Comparison of ENCODE assay signal across 19 cellular contexts in genomic region chr1:85417017-85417416, GRCh38. TPM values are rescaled to one million over a fixed set of nuclear protein-coding genes. Genes with fewer than 3 reads are reported as not detected.
A peak's percentile ranks its signal among the peaks of the same experiment; 100 is the strongest.
DNase-seq lines count a peak whose midpoint lies in the region; ATAC-seq and TF ChIP-seq lines count a peak whose summit lies in the region.
"Had no signal": no experiment of that assay in that cellular context is flagged by ENCODE, and none has a peak within 500 bp of the region (broad histone marks: within the 10 kb centered on the region; RNA-seq: fewer than 3 reads in every experiment).

No MANE protein-coding gene starts in this region.

- peak overlapping the region; percentile 69 for H4K8ac ChIP-seq in mesenchymal stem cell (ENCODE audit: low read length)

- CTCF ChIA-PET in WTC11 (lab: Charles Lee): interaction anchor here (0.9 to 1.8 kb wide), 3 partner anchors 39 to 109 kb away, joined by 3 to 7 read pairs (median 4); no protein-coding TSS in a partner anchor
- CTCF ChIA-PET in activated CD4-positive, alpha-beta memory T cell treated with anti-CD3 and anti-CD28 coated beads, Interleukin-2, amount 10 ng/mL, durations not matched to agents 7 days and 5 days (lab: Charles Lee): no interaction called here

- TF ChIP-seq CTCF in HFFc6 (IDR thresholded peaks at IDR 0.05) (no peak), WTC11 (IDR thresholded peaks at IDR 0.05) (no peak)

- H2AFZ ChIP-seq in mesenchymal stem cell (ENCODE audit: low read depth, low read length): no peak overlapping the region

- peak overlapping the region; percentile 34; the same call in 1 of the 2 replicates for H3K27ac Mint-ChIP-seq in HFFc6
- peak overlapping the region; percentile 77 for H3K27ac Mint-ChIP-seq in WTC11
- no peak overlapping the region for H3K27ac Mint-ChIP-seq in activated CD4-positive, alpha-beta memory T cell treated with anti-CD3 and anti-CD28 coated beads, Interleukin-2, amount 10 ng/mL, durations not matched to agents 7 days and 5 days
- H3K27ac Mint-ChIP-seq: CD8-positive, alpha-beta memory T cell had no signal

- H3K4me2 ChIP-seq in mesenchymal stem cell (ENCODE audit: low read length, poor library complexity, severe bottlenecking): no peak overlapping the region
- H3K4me2 ChIP-seq: BLaER1 treated with 17β-estradiol and CSF1 and Interleukin-3, amounts not matched to agents 10 nM and 100 nM had no signal

- POLR2A ChIA-PET in WTC11 (lab: Charles Lee): no interaction called here
- POLR2A ChIA-PET in activated CD4-positive, alpha-beta memory T cell treated with anti-CD3 and anti-CD28 coated beads, Interleukin-2, amount 10 ng/mL, durations not matched to agents 7 days and 5 days (lab: Charles Lee): no interaction called here

- no peak overlapping the region for H3K4ac ChIP-seq in mesenchymal stem cell (ENCODE audit: low read depth in 1 of 2, low read length in 2 of 2)

- H3K18ac ChIP-seq in mesenchymal stem cell (ENCODE audit: low read depth in 1 of 2, low read length in 2 of 2): peak overlapping the region in 1 of 2 experiments; percentile 43

- H3K14ac ChIP-seq in mesenchymal stem cell (ENCODE audit: low read length in 2 of 2): no peak overlapping the region

- no peak overlapping the region for H3K23ac ChIP-seq in mesenchymal stem cell (ENCODE audit: low read length in 2 of 2)

- no peaks in the 10 kb centered on the region for H3K4me1 ChIP-seq in mesenchymal stem cell (ENCODE audit: control insufficient read depth, insufficient read depth, low read depth, low read length)
- H3K4me1 ChIP-seq: BLaER1 treated with 17β-estradiol and CSF1 and Interleukin-3, amounts not matched to agents 10 nM and 100 nM had no signal

- H3K4me1 Mint-ChIP-seq in HFFc6 (ENCODE audit: low read depth) (peaks cover 65% of the 10 kb centered on the region), WTC11 (peaks cover 14% of the 10 kb centered on the region)
- no peaks in the 10 kb centered on the region for H3K4me1 Mint-ChIP-seq in activated CD4-positive, alpha-beta memory T cell treated with anti-CD3 and anti-CD28 coated beads, Interleukin-2, amount 10 ng/mL, durations not matched to agents 7 days and 5 days
- H3K4me1 Mint-ChIP-seq: CD8-positive, alpha-beta memory T cell had no signal

- peaks cover 5% of the 10 kb centered on the region for H3K9me3 ChIP-seq in mesenchymal stem cell (ENCODE audit: control insufficient read depth, low read length)

- H2AK5ac ChIP-seq in mesenchymal stem cell (ENCODE audit: low read length, severe bottlenecking): no peak overlapping the region

- H3K4me3 Mint-ChIP-seq in HFFc6: no peak overlapping the region; the same call in 1 of the 2 replicates
- H3K4me3 Mint-ChIP-seq in WTC11: no peak overlapping the region
- no peak overlapping the region for H3K4me3 Mint-ChIP-seq in activated CD4-positive, alpha-beta memory T cell treated with anti-CD3 and anti-CD28 coated beads, Interleukin-2, amount 10 ng/mL, durations not matched to agents 7 days and 5 days
- H3K4me3 Mint-ChIP-seq: CD8-positive, alpha-beta memory T cell had no signal

- H3K36me3 ChIP-seq in mesenchymal stem cell (ENCODE audit: control insufficient read depth in 1 of 2, insufficient read depth in 2 of 2, low read depth in 1 of 2, low read length in 2 of 2): peaks cover 0 to 6% of the 10 kb centered on the region in 2 experiments
- H3K36me3 ChIP-seq: BLaER1 treated with 17β-estradiol and CSF1 and Interleukin-3, amounts not matched to agents 10 nM and 100 nM had no signal

- peak; percentile 53 for DNase-seq in G401 (ENCODE audit: low spot score)
- DNase-seq in HFFc6: no peak
- DNase-seq in WTC11 (ENCODE audit: low spot score): peak; percentile 30
- no peak for DNase-seq in mesenchymal stem cell
- DNase-seq in DMS79 (lab: John Stamatoyannopoulos, UW): no peak
- no peak for DNase-seq in MV-4-11 (lab: John Stamatoyannopoulos, UW)
- DNase-seq in activated CD4-positive, alpha-beta memory T cell treated with anti-CD3 and anti-CD28 coated beads, Interleukin-2, amount 10 ng/mL, durations not matched to agents 7 days and 5 days: no peak
- DNase-seq: CD8-positive, alpha-beta memory T cell; NCI-H1417 treated with DMSO at 0.1 percent for 48 hours; NCI-H2029 treated with DMSO at 0.1 percent for 48 hours; NCI-H2227 treated with DMSO at 0.1 percent for 48 hours; NK-92 treated with Interleukin-12 subunit alpha and Interleukin-12 subunit beta, amount 100 ng/mL, for 24 hours; OCI-M1; RPMI8226; SIG-M5 had no signal

- no peak overlapping the region for H3K9ac ChIP-seq in mesenchymal stem cell (ENCODE audit: low read length)
- H3K9ac ChIP-seq: BLaER1 treated with 17β-estradiol and CSF1 and Interleukin-3, amounts not matched to agents 10 nM and 100 nM had no signal

- peaks cover 57% of the 10 kb centered on the region for H3K36me3 Mint-ChIP-seq in HFFc6 (ENCODE audit: low read depth)
- H3K36me3 Mint-ChIP-seq in WTC11: peaks cover 26% of the 10 kb centered on the region
- H3K36me3 Mint-ChIP-seq in activated CD4-positive, alpha-beta memory T cell treated with anti-CD3 and anti-CD28 coated beads, Interleukin-2, amount 10 ng/mL, durations not matched to agents 7 days and 5 days (ENCODE audit: low read depth): no peaks in the 10 kb centered on the region
- H3K36me3 Mint-ChIP-seq: CD8-positive, alpha-beta memory T cell had no signal

- H3K79me1 ChIP-seq in mesenchymal stem cell (replicated peaks; ENCODE audit: low read length, poor library complexity, severe bottlenecking): peaks cover 21% of the 10 kb centered on the region

- H4K91ac ChIP-seq in mesenchymal stem cell (ENCODE audit: low read length): peak overlapping the region; percentile 75

- ATAC-seq in WTC11 (peak; percentile 99), GM19324 (IDR thresholded peaks at IDR 0.05; ENCODE audit: low FRiP score, unreplicated experiment) (no peak)
- ATAC-seq: K562 had no signal

- no peak overlapping the region for H3K27ac ChIP-seq in mesenchymal stem cell (ENCODE audit: low read length, poor library complexity, severe bottlenecking)
- H3K27ac ChIP-seq: BLaER1 treated with 17β-estradiol and CSF1 and Interleukin-3, amounts not matched to agents 10 nM and 100 nM; HL-60 had no signal

- no peak overlapping the region for H2BK5ac ChIP-seq in mesenchymal stem cell (ENCODE audit: low read depth, low read length, poor library complexity, severe bottlenecking)

- no peak overlapping the region for H2BK15ac ChIP-seq in mesenchymal stem cell (ENCODE audit: low read depth, poor library complexity, severe bottlenecking)

- in situ Hi-C loops in G401 (cut with HindIII; ENCODE audit: low sequenced_read_pairs): no loop called here

- 73% methylated on average over 4 of the region's 5 CpGs for WGBS in mesenchymal stem cell

- H3K27me3 ChIP-seq in mesenchymal stem cell (ENCODE audit: control insufficient read depth in 1 of 2, insufficient read depth in 1 of 2, low read length in 2 of 2): no peaks in the 10 kb centered on the region
- H3K27me3 ChIP-seq: BLaER1 treated with 17β-estradiol and CSF1 and Interleukin-3, amounts not matched to agents 10 nM and 100 nM had no signal

- H3K27me3 Mint-ChIP-seq in HFFc6 (ENCODE audit: insufficient read depth): peaks cover 10% of the 10 kb centered on the region
- no peaks in the 10 kb centered on the region; the same call in 1 of the 2 replicates for H3K27me3 Mint-ChIP-seq in WTC11 (ENCODE audit: low read depth)
- peaks cover 4% of the 10 kb centered on the region for H3K27me3 Mint-ChIP-seq in activated CD4-positive, alpha-beta memory T cell treated with anti-CD3 and anti-CD28 coated beads, Interleukin-2, amount 10 ng/mL, durations not matched to agents 7 days and 5 days

- H2BK12ac ChIP-seq in mesenchymal stem cell (ENCODE audit: low read length in 2 of 2): peak overlapping the region in 1 of 2 experiments; percentile 37

- no peaks in the 10 kb centered on the region for H3K9me3 Mint-ChIP-seq in HFFc6
- peaks cover 28% of the 10 kb centered on the region for H3K9me3 Mint-ChIP-seq in WTC11
- peaks cover 2% of the 10 kb centered on the region for H3K9me3 Mint-ChIP-seq in activated CD4-positive, alpha-beta memory T cell treated with anti-CD3 and anti-CD28 coated beads, Interleukin-2, amount 10 ng/mL, durations not matched to agents 7 days and 5 days

- H2BK120ac ChIP-seq in mesenchymal stem cell (ENCODE audit: low read depth, low read length): peak overlapping the region; percentile 8

- H3K4me3 ChIP-seq in mesenchymal stem cell (ENCODE audit: insufficient read depth in 1 of 2, low read depth in 1 of 2, low read length in 2 of 2): no peak overlapping the region
- H3K4me3 ChIP-seq: BLaER1 treated with 17β-estradiol and CSF1 and Interleukin-3, amounts not matched to agents 10 nM and 100 nM; K562 had no signal

TF ChIP-seq in WTC11, 78 proteins besides CTCF, POLR2A, EP300 and RAD21 (continues in another document):
- no peak for TF ChIP-seq ZNF232 (CRISPR knock-in tag; IDR thresholded peaks at IDR 0.05)
- TF ChIP-seq NR3C1 (CRISPR knock-in tag; conservative IDR thresholded peaks at IDR 0.05; ENCODE audit: low read depth): no peak
- TF ChIP-seq MXD4 (CRISPR knock-in tag; IDR thresholded peaks at IDR 0.05; ENCODE audit: borderline replicate concordance): no peak
- TF ChIP-seq ZNF121 (CRISPR knock-in tag; IDR thresholded peaks at IDR 0.05): no peak
- no peak for TF ChIP-seq CREB1 (CRISPR knock-in tag; IDR thresholded peaks at IDR 0.05)
- TF ChIP-seq USF2 (CRISPR knock-in tag; IDR thresholded peaks at IDR 0.05): no peak
- no peak for TF ChIP-seq ZBTB43 (CRISPR knock-in tag; IDR thresholded peaks at IDR 0.05)

RNA-seq across cellular contexts. Expression of gene DDAH1, which starts 47.9 kb away (rescaled TPM):
- 38.1 and 47.8 TPM in 2 replicates for total RNA-seq in G401 (2014; rRNA removed; shearing (Covaris generic))
- total RNA-seq in HFFc6 (2021; fragmentation: NEBNext Ultra II Directional; extraction: Animal tissue kit (Norgen Biotek cat#: 25700)): 100 to 1,000 TPM; 235 to 320 (median 277) TPM
- total RNA-seq in WTC11 (2021): 22.8 to 27.8 TPM (median 27.5 TPM) in 3 replicates
- polyA plus RNA-seq in mesenchymal stem cell (2013, experiment 1 of 2): 48.3 TPM
- polyA plus RNA-seq in mesenchymal stem cell (2013, experiment 2 of 2): 48.6 TPM
- not detected for total RNA-seq in activated CD4-positive, alpha-beta memory T cell treated with anti-CD3 and anti-CD28 coated beads, Interleukin-2, amount 10 ng/mL, durations not matched to agents 7 days and 5 days
- total RNA-seq: CD8-positive, alpha-beta memory T cell had no signal
- polyA plus RNA-seq: CD8-positive, alpha-beta memory T cell had no signal

Comparison
In these comparisons a context has a peak if more than half of its experiments do, and no peak if none do; other contexts are left out.
1. DNase-seq: peak in G401 (single experiment) and WTC11 (single experiment); none in HFFc6 (single experiment), mesenchymal stem cell (single experiment), DMS79 (single experiment), MV-4-11 (single experiment) and activated CD4-positive, alpha-beta memory T cell treated with anti-CD3 and anti-CD28 coated beads, Interleukin-2, amount 10 ng/mL, durations not matched to agents 7 days and 5 days (single experiment).
2. RNA of gene DDAH1, which starts 47.9 kb away (total RNA-seq): 235 to 320 TPM in HFFc6, 38.1 to 47.8 TPM in G401 and 22.8 to 27.8 TPM in WTC11; not detected in activated CD4-positive, alpha-beta memory T cell treated with anti-CD3 and anti-CD28 coated beads, Interleukin-2, amount 10 ng/mL, durations not matched to agents 7 days and 5 days; every median in the first group is over 10 times any median in the second.